ENCODE assay signal across 2 cellular contexts in the genomic region with DNA sequence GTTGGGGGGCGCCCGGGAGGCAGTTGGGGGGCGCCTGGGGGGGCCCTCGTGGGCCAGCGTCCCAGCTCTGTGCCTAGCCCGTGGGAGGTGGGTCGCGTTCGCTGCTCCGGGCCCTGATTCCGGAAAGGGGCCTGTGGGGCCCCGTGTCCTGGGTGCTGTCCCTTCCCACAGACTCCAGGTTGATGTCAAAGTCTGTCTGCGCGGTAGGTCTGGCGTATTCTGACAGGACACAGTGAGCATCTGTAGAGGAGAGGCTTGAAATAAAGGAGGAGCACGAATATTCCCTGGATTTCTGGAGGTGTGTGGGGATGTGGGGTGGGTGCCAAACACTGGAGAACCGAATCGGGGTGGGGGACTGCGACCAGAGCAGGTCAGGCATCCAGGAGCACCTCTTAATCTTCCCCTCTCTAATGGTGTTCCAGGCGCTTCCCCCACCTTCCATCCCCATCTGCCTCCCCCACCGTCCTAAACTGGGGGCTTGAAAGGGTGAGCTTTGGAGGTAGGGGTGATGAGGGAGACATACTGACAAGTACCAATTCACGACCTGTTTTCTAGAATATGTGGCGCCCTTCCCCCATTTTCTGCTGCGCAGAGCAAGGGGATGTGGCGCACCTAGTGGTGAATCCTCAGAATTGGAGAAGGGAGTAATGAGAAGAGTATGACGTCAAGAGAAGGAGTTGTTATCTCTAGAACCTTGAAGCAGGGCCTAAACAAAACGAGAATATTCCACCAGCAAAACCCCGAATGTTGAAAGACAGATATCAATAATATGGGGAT.
TF ChIP-seq lines count a peak whose summit lies in the region.

No MANE protein-coding gene starts in this region.

TF ChIP-seq in GM23338, 12 proteins besides CTCF, POLR2A, EP300 and RAD21:
- TF ChIP-seq EZH2 (IDR thresholded peaks at IDR 0.05; ENCODE audit: low read depth, unreplicated experiment) (no peak), EZH2phosphoT487 (IDR thresholded peaks at IDR 0.05; ENCODE audit: unreplicated experiment) (no peak), CREB1 (CRISPR knock-in tag; IDR thresholded peaks at IDR 0.05; ENCODE audit: low read depth) (peak; percentile 67), JUNB (IDR thresholded peaks at IDR 0.05; ENCODE audit: unreplicated experiment) (no peak), ETS1 (IDR thresholded peaks at IDR 0.05) (no peak), STAT1 (IDR thresholded peaks at IDR 0.05; ENCODE audit: unreplicated experiment) (no peak), ZNF331 (CRISPR knock-in tag; IDR thresholded peaks at IDR 0.05; ENCODE audit: low read depth) (no peak)
- TF ChIP-seq, protein P1, sequence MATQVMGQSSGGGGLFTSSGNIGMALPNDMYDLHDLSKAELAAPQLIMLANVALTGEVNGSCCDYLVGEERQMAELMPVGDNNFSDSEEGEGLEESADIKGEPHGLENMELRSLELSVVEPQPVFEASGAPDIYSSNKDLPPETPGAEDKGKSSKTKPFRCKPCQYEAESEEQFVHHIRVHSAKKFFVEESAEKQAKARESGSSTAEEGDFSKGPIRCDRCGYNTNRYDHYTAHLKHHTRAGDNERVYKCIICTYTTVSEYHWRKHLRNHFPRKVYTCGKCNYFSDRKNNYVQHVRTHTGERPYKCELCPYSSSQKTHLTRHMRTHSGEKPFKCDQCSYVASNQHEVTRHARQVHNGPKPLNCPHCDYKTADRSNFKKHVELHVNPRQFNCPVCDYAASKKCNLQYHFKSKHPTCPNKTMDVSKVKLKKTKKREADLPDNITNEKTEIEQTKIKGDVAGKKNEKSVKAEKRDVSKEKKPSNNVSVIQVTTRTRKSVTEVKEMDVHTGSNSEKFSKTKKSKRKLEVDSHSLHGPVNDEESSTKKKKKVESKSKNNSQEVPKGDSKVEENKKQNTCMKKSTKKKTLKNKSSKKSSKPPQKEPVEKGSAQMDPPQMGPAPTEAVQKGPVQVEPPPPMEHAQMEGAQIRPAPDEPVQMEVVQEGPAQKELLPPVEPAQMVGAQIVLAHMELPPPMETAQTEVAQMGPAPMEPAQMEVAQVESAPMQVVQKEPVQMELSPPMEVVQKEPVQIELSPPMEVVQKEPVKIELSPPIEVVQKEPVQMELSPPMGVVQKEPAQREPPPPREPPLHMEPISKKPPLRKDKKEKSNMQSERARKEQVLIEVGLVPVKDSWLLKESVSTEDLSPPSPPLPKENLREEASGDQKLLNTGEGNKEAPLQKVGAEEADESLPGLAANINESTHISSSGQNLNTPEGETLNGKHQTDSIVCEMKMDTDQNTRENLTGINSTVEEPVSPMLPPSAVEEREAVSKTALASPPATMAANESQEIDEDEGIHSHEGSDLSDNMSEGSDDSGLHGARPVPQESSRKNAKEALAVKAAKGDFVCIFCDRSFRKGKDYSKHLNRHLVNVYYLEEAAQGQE (IDR thresholded peaks at IDR 0.05; ENCODE audit: unreplicated experiment), result no peak

TF ChIP-seq in K562, 482 proteins besides CTCF, POLR2A, EP300 and RAD21:
- no peak for TF ChIP-seq ZNF668 (CRISPR knock-in tag; IDR thresholded peaks at IDR 0.05)
- TF ChIP-seq MYBL2 (IDR thresholded peaks at IDR 0.05; ENCODE audit: low read depth), result no peak
- no peak for TF ChIP-seq MYBL2 (CRISPR knock-in tag; IDR thresholded peaks at IDR 0.05; ENCODE audit: borderline replicate concordance)
- no peak for TF ChIP-seq STAT5B (CRISPR knock-in tag; IDR thresholded peaks at IDR 0.05)
- TF ChIP-seq ZNF586 (CRISPR knock-in tag; conservative IDR thresholded peaks at IDR 0.05), result no peak
- TF ChIP-seq LCOR (CRISPR knock-in tag; IDR thresholded peaks at IDR 0.05), result no peak
- 0 out of 2 replicates have a peak, but pooled peaks have one; percentile 24 for TF ChIP-seq CREM (IDR thresholded peaks at IDR 0.05; ENCODE audit: low read depth)
- TF ChIP-seq ATF1 (CRISPR knock-in tag; IDR thresholded peaks at IDR 0.05), result no peak
- 0 out of 2 replicates have a peak, but pooled peaks have one; percentile 18 for TF ChIP-seq ATF1 (tag; IDR thresholded peaks at IDR 0.05)
- no peak for TF ChIP-seq CREB1 (IDR thresholded peaks at IDR 0.05)
- no peak for TF ChIP-seq CREB1 (CRISPR knock-in tag; IDR thresholded peaks at IDR 0.05)
- TF ChIP-seq, protein P2, sequence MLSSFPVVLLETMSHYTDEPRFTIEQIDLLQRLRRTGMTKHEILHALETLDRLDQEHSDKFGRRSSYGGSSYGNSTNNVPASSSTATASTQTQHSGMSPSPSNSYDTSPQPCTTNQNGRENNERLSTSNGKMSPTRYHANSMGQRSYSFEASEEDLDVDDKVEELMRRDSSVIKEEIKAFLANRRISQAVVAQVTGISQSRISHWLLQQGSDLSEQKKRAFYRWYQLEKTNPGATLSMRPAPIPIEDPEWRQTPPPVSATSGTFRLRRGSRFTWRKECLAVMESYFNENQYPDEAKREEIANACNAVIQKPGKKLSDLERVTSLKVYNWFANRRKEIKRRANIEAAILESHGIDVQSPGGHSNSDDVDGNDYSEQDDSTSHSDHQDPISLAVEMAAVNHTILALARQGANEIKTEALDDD (IDR thresholded peaks at IDR 0.05), result no peak
- no peak for TF ChIP-seq ZNF280B (CRISPR knock-in tag; IDR thresholded peaks at IDR 0.05)
- 0 out of 2 replicates have a peak, but pooled peaks have one; percentile 17 for TF ChIP-seq ATF7 (IDR thresholded peaks at IDR 0.05)
- no peak for TF ChIP-seq ZBTB17 (CRISPR knock-in tag; IDR thresholded peaks at IDR 0.05)
- TF ChIP-seq ARID4B (CRISPR knock-in tag; IDR thresholded peaks at IDR 0.05), result no peak
- TF ChIP-seq POLR2G (IDR thresholded peaks at IDR 0.05; ENCODE audit: low read depth, low read length), result no peak
